Comparison of ENCODE assay signal across 8 cellular contexts in genomic region chr14:50318031-50318626, GRCh38. TPM values are rescaled to one million over a fixed set of nuclear protein-coding genes. Genes with fewer than 3 reads are reported as not detected.
A peak's percentile ranks its signal among the peaks of the same experiment; 100 is the strongest.
DNase-seq lines count a peak whose midpoint lies in the region; ATAC-seq and TF ChIP-seq lines count a peak whose summit lies in the region.

No MANE protein-coding gene starts in this region.

- TF ChIP-seq POLR2A in transverse colon (IDR thresholded peaks at IDR 0.05): no peak

- WGBS in transverse colon (ENCODE audit: low coverage in 1 of 2), 2 donors: 48 to 53% methylated on average over 4 of the region's 4 CpGs

- H3K4me1 ChIP-seq in right atrium auricular region: peaks cover 0 to 16% of the 10 kb centered on the region in 2 donors
- peaks cover 19% of the 10 kb centered on the region for H3K4me1 ChIP-seq in foreskin keratinocyte
- peaks cover 12 to 27% (median 15%) of the 10 kb centered on the region in 4 donors for H3K4me1 ChIP-seq in transverse colon

- no peaks in the 10 kb centered on the region for H3K36me3 ChIP-seq in right atrium auricular region
- no peaks in the 10 kb centered on the region for H3K36me3 ChIP-seq in transverse colon

- no peak overlapping the region for H3K4me3 ChIP-seq in right atrium auricular region
- no peak overlapping the region for H3K4me3 ChIP-seq in transverse colon

- in situ Hi-C loops in transverse colon (cut with MboI; ENCODE audit: low pct_ligation_motif_present in 1 of 4, low pct_unique_long_range_greater_than_20kb in 1 of 4, low sequenced_read_pairs in 3 of 4): no loop called here

- no peak overlapping the region for H3K27ac ChIP-seq in right atrium auricular region
- H3K27ac ChIP-seq in foreskin keratinocyte: no peak overlapping the region
- H3K27ac ChIP-seq in transverse colon: no peak overlapping the region

- H3K27me3 ChIP-seq in right atrium auricular region (no peaks in the 10 kb centered on the region), foreskin keratinocyte (no peaks in the 10 kb centered on the region), transverse colon (no peaks in the 10 kb centered on the region)

- ATAC-seq in Right ventricle myocardium superior (ENCODE audit: poor library complexity) (no peak), foreskin keratinocyte (no peak)

- TF ChIP-seq CTCF in right atrium auricular region (IDR thresholded peaks at IDR 0.05) (peak; percentile 44 to 76), foreskin keratinocyte (conservative IDR thresholded peaks at IDR 0.05) (peak; percentile 86), transverse colon (IDR thresholded peaks at IDR 0.05) (peak; percentile 52 to 75 (median 62))

- TF ChIP-seq EP300 in transverse colon (IDR thresholded peaks at IDR 0.05; ENCODE audit: low read depth): no peak

- H3K9me3 ChIP-seq in right atrium auricular region (no peaks in the 10 kb centered on the region), transverse colon (no peaks in the 10 kb centered on the region)

- intact Hi-C loops in Right ventricle myocardium superior (cut with DNase I) (no loop called here), transverse colon (cut with DNase I; ENCODE audit: low total_unique reads) (loop anchor here (10.0 kb wide), 1 partner anchor 77 kb away; the partner anchor contains the start of gene CDKL1)

- no peak for DNase-seq in right atrium auricular region (ENCODE audit: low spot score)
- DNase-seq in Right ventricle myocardium superior: no peak
- peak; percentile 22 to 24 for DNase-seq in SHP77 (lab: John Stamatoyannopoulos, UW)
- peak in 1 of 2 donors; percentile 26 for DNase-seq in foreskin keratinocyte
- no peak for DNase-seq in transverse colon
- DNase-seq in T-helper 9 cell: no peak
- no peak for DNase-seq in ureter (ENCODE audit: low spot score)
- no peak for DNase-seq in activated CD4-positive, alpha-beta T cell treated with anti-CD3 and anti-CD28 coated beads for 48 hours

RNA-seq across cellular contexts. Expression of gene DMAC2L, which starts 6.0 kb away (rescaled TPM):
- total RNA-seq in right atrium auricular region: 10 to 100 TPM; 10.1 to 22.8 TPM
- 25.4 TPM for total RNA-seq in Right ventricle myocardium superior
- total RNA-seq in foreskin keratinocyte: 7.7 and 7.8 TPM in 2 replicates
- 8.0 and 8.8 TPM in 2 replicates for polyA plus RNA-seq in foreskin keratinocyte
- 10 to 100 TPM in 2 of 4 donors, 1 to 10 TPM in 2; 3.0 to 18.9 (median 9.2) TPM for total RNA-seq in transverse colon
- total RNA-seq in ureter: 31.0 TPM

RNA-seq across cellular contexts. Expression of gene L2HGDH, which starts 6.1 kb away (rescaled TPM):
- 1 to 10 TPM; 4.0 to 8.3 TPM for total RNA-seq in right atrium auricular region
- total RNA-seq in Right ventricle myocardium superior: 13.2 TPM
- 7.2 and 9.1 TPM in 2 replicates for total RNA-seq in foreskin keratinocyte
- 2.7 and 3.7 TPM in 2 replicates for polyA plus RNA-seq in foreskin keratinocyte
- total RNA-seq in transverse colon: 10 to 100 TPM in 1 of 4 donors, 1 to 10 TPM in 2, under 1 TPM in 1; 0.80 to 73.3 (median 8.3) TPM
- 7.8 TPM for total RNA-seq in ureter

Comparison
In these comparisons a context has a peak if more than half of its experiments do, and no peak if none do; other contexts are left out.
1. DNase-seq: peak in SHP77 (2 of 2); none in right atrium auricular region (single experiment), Right ventricle myocardium superior (single experiment), transverse colon (single experiment), T-helper 9 cell (single experiment), ureter (single experiment) and activated CD4-positive, alpha-beta T cell treated with anti-CD3 and anti-CD28 coated beads for 48 hours (single experiment).
2. Peak in every context shown above with its lines, with median percentiles within 50 percentile points of each other: CTCF ChIP-seq.